ENCODE assay signal across 16 cellular contexts in the genomic region with DNA sequence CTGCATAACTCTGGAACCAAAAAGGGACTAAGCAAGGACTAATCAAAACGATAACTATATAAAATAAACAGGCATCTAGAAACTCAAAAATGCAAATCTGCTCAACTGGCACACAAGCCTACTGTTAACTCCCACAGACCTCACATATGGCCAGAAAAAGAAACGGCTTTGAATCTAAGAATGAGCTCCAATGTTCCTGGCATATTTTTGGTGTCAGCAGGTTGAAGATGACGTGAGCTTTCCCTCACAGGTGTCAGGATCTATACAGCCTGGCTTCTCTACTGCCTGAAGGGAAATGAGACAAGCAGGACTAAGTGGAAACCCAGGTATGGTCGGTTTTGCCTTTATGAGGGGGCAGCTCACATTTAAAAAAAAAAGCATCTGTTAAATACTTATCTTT.
DNase-seq lines count a peak whose midpoint lies in the region; ATAC-seq and TF ChIP-seq lines count a peak whose summit lies in the region.
"Had no signal": no experiment of that assay in that cellular context is flagged by ENCODE, and none has a peak within 500 bp of the region (broad histone marks: within the 10 kb centered on the region; RNA-seq: fewer than 3 reads in every experiment).

No MANE protein-coding gene starts in this region.

- no TSS peak for BruUV-seq in Caco-2 (replicated peaks; lab: Mats Ljungman, UMichigan)

- peaks cover 14% of the 10 kb centered on the region for H3K4me1 ChIP-seq in Caco-2

- H3K27ac ChIP-seq in coronary artery, result no peak overlapping the region
- H3K27ac ChIP-seq: BLaER1 had no signal

- H3K36me3 ChIP-seq in Caco-2 (ENCODE audit: control insufficient read depth, insufficient read depth, low read length), result no peaks in the 10 kb centered on the region
- H3K36me3 ChIP-seq: BLaER1 had no signal

- in situ Hi-C loops in ACHN (cut with HindIII; ENCODE audit: low pct_ligation_motif_present, low pct_unique_long_range_greater_than_20kb, low sequenced_read_pairs), result no loop called here

- peaks cover 14% of the 10 kb centered on the region for H3K9me3 Mint-ChIP-seq in nephron
- H3K9me3 Mint-ChIP-seq in activated naive CD4-positive, alpha-beta T cell treated with anti-CD3 and anti-CD28 coated beads, Interleukin-2, amount 50 U/mL, for 72 hours, result peaks cover 6 to 8% of the 10 kb centered on the region in 2 donors
- H3K9me3 Mint-ChIP-seq in Caco-2 (ENCODE audit: unreplicated experiment), result no peaks in the 10 kb centered on the region

- H3K27ac Mint-ChIP-seq in nephron (peak overlapping the region; percentile 1 to 67 (median 56)), Caco-2 (ENCODE audit: unreplicated experiment) (no peak overlapping the region)
- no peak overlapping the region for H3K27ac Mint-ChIP-seq in activated naive CD4-positive, alpha-beta T cell treated with anti-CD3 and anti-CD28 coated beads, Interleukin-2, amount 50 U/mL, for 72 hours
- H3K27ac Mint-ChIP-seq: HFFc6 had no signal

- no peaks in the 10 kb centered on the region for H3K9me3 ChIP-seq in Caco-2

- no peak for TF ChIP-seq CTCF in nephron (IDR thresholded peaks at IDR 0.05; ENCODE audit: unreplicated experiment in 3 of 3)
- TF ChIP-seq CTCF in Caco-2 (IDR thresholded peaks at IDR 0.05; ENCODE audit: insufficient read depth in 1 of 2, low read depth in 1 of 2, low read length in 1 of 2, severe bottlenecking in 1 of 2, unreplicated experiment in 1 of 2), result no peak
- no peak for TF ChIP-seq CTCF in coronary artery (IDR thresholded peaks at IDR 0.05)

- H3K4me3 ChIP-seq in Caco-2 (ENCODE audit: low read depth, low read length) (no peak overlapping the region), coronary artery (no peak overlapping the region)
- H3K4me3 ChIP-seq: BLaER1 had no signal

- no peak overlapping the region for H3K4me3 Mint-ChIP-seq in nephron
- H3K4me3 Mint-ChIP-seq in Caco-2 (ENCODE audit: unreplicated experiment), result no peak overlapping the region
- H3K4me3 Mint-ChIP-seq: HFFc6 had no signal

- ATAC-seq in activated naive CD4-positive, alpha-beta T cell treated with anti-CD3 and anti-CD28 coated beads, Interleukin-2, amount 50 U/mL, for 72 hours, result no peak
- ATAC-seq: HepG2 had no signal

- no peaks in the 10 kb centered on the region for H3K27me3 Mint-ChIP-seq in nephron (ENCODE audit: low read depth)
- H3K27me3 Mint-ChIP-seq in Caco-2 (ENCODE audit: insufficient read depth, unreplicated experiment), result no peaks in the 10 kb centered on the region

- DNase-seq in DMS 273 treated with DMSO at 0.1 percent for 48 hours (lab: John Stamatoyannopoulos, UW), result peak; percentile 54
- peak; percentile 11 for DNase-seq in NCI-H1694 treated with DMSO at 0.1 percent for 48 hours (lab: John Stamatoyannopoulos, UW)
- peak; percentile 79 for DNase-seq in RPMI8226
- DNase-seq in activated naive CD4-positive, alpha-beta T cell treated with anti-CD3 and anti-CD28 coated beads, Interleukin-2, amount 50 U/mL, for 72 hours (ENCODE audit: low spot score in 2 of 2), result no peak
- no peak for DNase-seq in Caco-2
- DNase-seq in coronary artery (ENCODE audit: low spot score), result no peak
- DNase-seq in ACHN, result no peak
- DNase-seq: Calu3, DMS153, DMS79 treated with DMSO at 0.1 percent for 48 hours, GF-D8, HCEC 1CT, HFFc6 had no signal

- no peaks in the 10 kb centered on the region for H3K27me3 ChIP-seq in Caco-2 (replicated peaks; ENCODE audit: control insufficient read depth, insufficient read depth, low read length)
- H3K27me3 ChIP-seq: BLaER1 had no signal

- intact Hi-C loops in Caco-2 (cut with micrococcal nuclease; ENCODE audit: unreplicated experiment), result no loop called here

- H3K4me1 Mint-ChIP-seq in nephron (peaks cover 29% of the 10 kb centered on the region), Caco-2 (ENCODE audit: low read depth, unreplicated experiment) (peaks cover 10% of the 10 kb centered on the region)

- H3K36me3 Mint-ChIP-seq in nephron (ENCODE audit: low read depth), result peaks cover 19% of the 10 kb centered on the region
- peaks cover 11 to 20% of the 10 kb centered on the region in 2 donors for H3K36me3 Mint-ChIP-seq in activated naive CD4-positive, alpha-beta T cell treated with anti-CD3 and anti-CD28 coated beads, Interleukin-2, amount 50 U/mL, for 72 hours
- no peaks in the 10 kb centered on the region for H3K36me3 Mint-ChIP-seq in Caco-2 (ENCODE audit: insufficient read depth, unreplicated experiment)

- CTCF ChIA-PET in Caco-2 (lab: Charles Lee), result no interaction called here

- POLR2A ChIA-PET in Caco-2 (lab: Charles Lee), result interaction anchor here (0.6 kb wide), 1 partner anchor 105 kb away, joined by 4 read pairs; no protein-coding TSS in a partner anchor

Comparison
In these comparisons a context has a peak if more than half of its experiments do, and no peak if none do; other contexts are left out.
1. DNase-seq: peak in DMS 273 treated with DMSO at 0.1 percent for 48 hours (single experiment), NCI-H1694 treated with DMSO at 0.1 percent for 48 hours (single experiment) and RPMI8226 (single experiment); none in activated naive CD4-positive, alpha-beta T cell treated with anti-CD3 and anti-CD28 coated beads, Interleukin-2, amount 50 U/mL, for 72 hours (0 of 2), Caco-2 (0 of 2), coronary artery (single experiment) and ACHN (single experiment).
2. H3K27ac Mint-ChIP-seq: peak in nephron (3 of 3); none in activated naive CD4-positive, alpha-beta T cell treated with anti-CD3 and anti-CD28 coated beads, Interleukin-2, amount 50 U/mL, for 72 hours (0 of 2) and Caco-2 (single experiment).